Comparison of ENCODE assay signal across 8 cellular contexts in the genomic region with DNA sequence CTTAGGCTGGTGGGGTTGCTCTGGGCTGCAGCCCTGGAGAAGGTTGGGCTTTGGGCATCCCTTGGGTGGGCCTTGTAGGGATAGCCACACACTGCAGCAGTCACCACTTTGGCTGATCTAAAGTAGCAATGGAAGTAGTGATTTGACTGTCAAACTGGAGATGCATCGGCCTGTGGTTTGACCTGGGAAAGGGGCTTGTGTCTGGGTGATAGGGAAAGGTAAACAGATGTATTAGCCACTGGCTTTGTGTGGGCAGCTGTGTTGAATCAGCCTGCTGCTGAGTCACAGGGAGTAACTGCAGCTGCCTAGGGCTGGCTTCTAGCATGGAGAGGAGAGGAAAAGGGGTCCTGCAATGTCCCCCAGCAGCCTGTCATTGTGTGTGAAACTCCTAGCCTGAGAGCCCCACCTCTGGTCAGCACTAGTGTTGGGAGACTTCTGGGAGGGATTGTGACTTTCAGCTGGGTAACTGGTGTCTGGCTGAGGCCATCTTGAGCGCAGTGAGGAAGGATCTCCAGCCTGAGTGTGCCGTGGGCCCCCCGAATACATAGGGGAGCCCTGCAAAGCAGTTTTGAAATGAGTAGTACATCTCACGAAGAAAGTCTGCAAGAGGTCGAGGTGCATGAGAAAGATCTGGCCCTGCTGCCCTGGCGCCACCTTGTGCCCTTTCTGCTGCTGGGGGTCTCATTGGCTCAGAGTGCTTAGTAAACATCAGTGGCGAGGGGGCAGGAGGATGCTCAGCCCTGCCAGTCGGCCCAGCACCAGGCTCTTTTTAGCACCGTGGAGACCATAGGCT.
DNase-seq lines count a peak whose midpoint lies in the region; ATAC-seq, FAIRE-seq and TF ChIP-seq lines count a peak whose summit lies in the region.

No MANE protein-coding gene starts in this region.

- DNase-seq in HepG2 (ENCODE audit: low spot score), result no peak
- no peak for DNase-seq in right lobe of liver
- peak; percentile 63 for DNase-seq in HK-2 (ENCODE audit: unreplicated experiment)
- peak; percentile 80 for DNase-seq in choroid plexus epithelial cell (ENCODE audit: low read depth)
- DNase-seq in stromal cell of bone marrow (ENCODE audit: low read depth), result peak; percentile 49
- no peak for DNase-seq in psoas muscle
- DNase-seq in inferior parietal cortex (ENCODE audit: extremely low spot score), result no peak

- no peaks in the 10 kb centered on the region for H3K36me3 ChIP-seq in HepG2 (replicated peaks in 1 of 2; ENCODE audit: control insufficient read depth in 1 of 2, insufficient read depth in 2 of 2, low read length in 2 of 2)
- H3K36me3 ChIP-seq in right lobe of liver, result no peaks in the 10 kb centered on the region
- no peaks in the 10 kb centered on the region for H3K36me3 ChIP-seq in psoas muscle (ENCODE audit: insufficient read depth in 1 of 2, low read depth in 1 of 2)

- TF ChIP-seq RAD21 in HepG2 (CRISPR knock-in tag; IDR thresholded peaks at IDR 0.05), result no peak

- H3K4me2 ChIP-seq in HepG2 (ENCODE audit: low read depth, low read length), result no peak overlapping the region

- in situ Hi-C loops in HepG2 (cut with HindIII; ENCODE audit: extremely low pct_ligation_motif_present, low pct_unique_long_range_greater_than_20kb), result no loop called here

- TF ChIP-seq POLR2A in HepG2 (IDR thresholded peaks at IDR 0.05; ENCODE audit: insufficient read depth in 1 of 2, low read depth in 2 of 2, low read length in 2 of 2), result no peak
- TF ChIP-seq POLR2A in right lobe of liver (IDR thresholded peaks at IDR 0.05), result no peak

- POLR2A ChIA-PET in HepG2 (lab: Yijun Ruan, JAX), result no interaction called here

- H3K9me3 ChIP-seq in HepG2 (ENCODE audit: low read length) (no peaks in the 10 kb centered on the region), right lobe of liver (no peaks in the 10 kb centered on the region), psoas muscle (no peaks in the 10 kb centered on the region)

- no peak for FAIRE-seq in HepG2 (lab: Jason Lieb, UNC)

- BruUV-seq in HepG2 (replicated peaks; lab: Mats Ljungman, UMichigan), result no TSS peak

- H4K20me1 ChIP-seq in HepG2 (ENCODE audit: insufficient read depth, low read length), result no peaks in the 10 kb centered on the region

- peak; percentile 65 for TF ChIP-seq CTCF in HepG2 (CRISPR knock-in tag; IDR thresholded peaks at IDR 0.05)
- no peak for TF ChIP-seq CTCF in right lobe of liver (IDR thresholded peaks at IDR 0.05)
- TF ChIP-seq CTCF in choroid plexus epithelial cell (conservative IDR thresholded peaks at IDR 0.05; ENCODE audit: low read depth, low read length), result no peak
- TF ChIP-seq CTCF in psoas muscle (IDR thresholded peaks at IDR 0.05), result no peak

- intact Hi-C loops in HepG2 (cut with micrococcal nuclease; ENCODE audit: unreplicated experiment) (no loop called here), right lobe of liver (cut with DNase I) (no loop called here), psoas muscle (cut with DNase I) (no loop called here)

- CTCF ChIA-PET in HepG2 (lab: Yijun Ruan, JAX; ENCODE audit: low intra/inter-chr PET ratio, low total read pairs), result no interaction called here

- H2AFZ ChIP-seq in HepG2 (ENCODE audit: low read length), result no peak overlapping the region

- no peaks in the 10 kb centered on the region for H3K4me1 ChIP-seq in HepG2 (ENCODE audit: insufficient read depth, low read length)
- no peaks in the 10 kb centered on the region for H3K4me1 ChIP-seq in right lobe of liver
- no peaks in the 10 kb centered on the region for H3K4me1 ChIP-seq in psoas muscle

- ATAC-seq in HepG2 (peak; percentile 69), right lobe of liver (no peak), psoas muscle (no peak), GM18517 (IDR thresholded peaks at IDR 0.05; ENCODE audit: unreplicated experiment) (no peak)

- H3K27me3 ChIP-seq in HepG2 (ENCODE audit: control insufficient read depth in 1 of 2, insufficient read depth in 2 of 2, low read length in 2 of 2), result peaks cover 0 to 9% of the 10 kb centered on the region in 2 experiments; a peak in 4 of 5 replicates
- H3K27me3 ChIP-seq in right lobe of liver, result no peaks in the 10 kb centered on the region
- no peaks in the 10 kb centered on the region for H3K27me3 ChIP-seq in psoas muscle (ENCODE audit: insufficient read depth in 3 of 3, low read length in 2 of 3)

- no peak overlapping the region for H3K9ac ChIP-seq in HepG2 (ENCODE audit: insufficient read depth, low read depth, low read length)

- no peak overlapping the region for H3K27ac ChIP-seq in HepG2 (ENCODE audit: extremely low read length, insufficient read depth, low read length)
- no peak overlapping the region for H3K27ac ChIP-seq in right lobe of liver
- no peak overlapping the region for H3K27ac ChIP-seq in psoas muscle

- TF ChIP-seq EP300 in HepG2 (IDR thresholded peaks at IDR 0.05; ENCODE audit: low read depth in 2 of 2, low read length in 2 of 2), result no peak
- TF ChIP-seq EP300 in HepG2 (CRISPR knock-in tag; IDR thresholded peaks at IDR 0.05; ENCODE audit: borderline replicate concordance), result no peak

- WGBS in HepG2 (ENCODE audit: low lambda C conversion rate), result 1% methylated on average over 7 of the region's 10 CpGs
- 35% methylated on average over 6 of the region's 10 CpGs for WGBS in right lobe of liver (ENCODE audit: insufficient coverage, low coverage, low lambda C conversion rate, missing lambda C conversion rate)
- WGBS in psoas muscle, 3 donors, result 85 to 90% (median 89%) methylated on average over 10 of the region's 10 CpGs

- no peak overlapping the region; a peak in 1 of 6 replicates for H3K4me3 ChIP-seq in HepG2 (replicated peaks in 1 of 3; ENCODE audit: insufficient read depth in 1 of 3, low read depth in 2 of 3, low read length in 3 of 3)
- no peak overlapping the region for H3K4me3 ChIP-seq in right lobe of liver
- no peak overlapping the region for H3K4me3 ChIP-seq in choroid plexus epithelial cell (ENCODE audit: low read depth, low read length)
- H3K4me3 ChIP-seq in psoas muscle, result no peak overlapping the region

- H3K79me2 ChIP-seq in HepG2 (ENCODE audit: insufficient read depth, low read length), result no peaks in the 10 kb centered on the region

TF ChIP-seq in HepG2, 621 proteins besides CTCF, POLR2A, EP300 and RAD21 (continues in another document):
- TF ChIP-seq, protein P1, sequence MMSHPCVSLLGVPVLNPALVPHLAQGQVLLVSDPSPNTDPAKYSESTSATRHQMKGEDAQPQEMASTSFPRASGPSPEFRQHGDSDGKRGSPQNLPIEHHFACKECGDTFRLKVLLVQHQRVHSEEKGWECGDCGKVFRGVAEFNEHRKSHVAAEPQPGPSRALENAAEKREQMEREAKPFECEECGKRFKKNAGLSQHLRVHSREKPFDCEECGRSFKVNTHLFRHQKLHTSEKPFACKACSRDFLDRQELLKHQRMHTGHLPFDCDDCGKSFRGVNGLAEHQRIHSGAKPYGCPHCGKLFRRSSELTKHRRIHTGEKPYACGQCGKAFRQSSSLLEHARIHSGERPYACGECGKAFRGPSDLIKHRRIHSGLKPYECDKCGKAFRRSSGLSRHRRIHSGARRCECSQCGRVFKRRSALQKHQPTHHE (CRISPR knock-in tag; IDR thresholded peaks at IDR 0.05; ENCODE audit: borderline replicate concordance), result no peak
- TF ChIP-seq ZNF557 (CRISPR knock-in tag; IDR thresholded peaks at IDR 0.05), result no peak
- TF ChIP-seq DPF2 (CRISPR knock-in tag; IDR thresholded peaks at IDR 0.05; ENCODE audit: borderline replicate concordance, low read depth), result no peak
- TF ChIP-seq RNF219 (CRISPR knock-in tag; IDR thresholded peaks at IDR 0.05), result no peak
- TF ChIP-seq, protein P2, sequence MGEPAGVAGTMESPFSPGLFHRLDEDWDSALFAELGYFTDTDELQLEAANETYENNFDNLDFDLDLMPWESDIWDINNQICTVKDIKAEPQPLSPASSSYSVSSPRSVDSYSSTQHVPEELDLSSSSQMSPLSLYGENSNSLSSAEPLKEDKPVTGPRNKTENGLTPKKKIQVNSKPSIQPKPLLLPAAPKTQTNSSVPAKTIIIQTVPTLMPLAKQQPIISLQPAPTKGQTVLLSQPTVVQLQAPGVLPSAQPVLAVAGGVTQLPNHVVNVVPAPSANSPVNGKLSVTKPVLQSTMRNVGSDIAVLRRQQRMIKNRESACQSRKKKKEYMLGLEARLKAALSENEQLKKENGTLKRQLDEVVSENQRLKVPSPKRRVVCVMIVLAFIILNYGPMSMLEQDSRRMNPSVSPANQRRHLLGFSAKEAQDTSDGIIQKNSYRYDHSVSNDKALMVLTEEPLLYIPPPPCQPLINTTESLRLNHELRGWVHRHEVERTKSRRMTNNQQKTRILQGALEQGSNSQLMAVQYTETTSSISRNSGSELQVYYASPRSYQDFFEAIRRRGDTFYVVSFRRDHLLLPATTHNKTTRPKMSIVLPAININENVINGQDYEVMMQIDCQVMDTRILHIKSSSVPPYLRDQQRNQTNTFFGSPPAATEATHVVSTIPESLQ (CRISPR knock-in tag; conservative IDR thresholded peaks at IDR 0.05), result no peak

Comparison
In these comparisons a context has a peak if more than half of its experiments do, and no peak if none do; other contexts are left out.
1. DNase-seq: peak in HK-2 (single experiment), choroid plexus epithelial cell (single experiment) and stromal cell of bone marrow (single experiment); none in HepG2 (single experiment), right lobe of liver (0 of 3), psoas muscle (0 of 2) and inferior parietal cortex (single experiment).